ENCODE assay signal across 1 cellular context in the genomic region with DNA sequence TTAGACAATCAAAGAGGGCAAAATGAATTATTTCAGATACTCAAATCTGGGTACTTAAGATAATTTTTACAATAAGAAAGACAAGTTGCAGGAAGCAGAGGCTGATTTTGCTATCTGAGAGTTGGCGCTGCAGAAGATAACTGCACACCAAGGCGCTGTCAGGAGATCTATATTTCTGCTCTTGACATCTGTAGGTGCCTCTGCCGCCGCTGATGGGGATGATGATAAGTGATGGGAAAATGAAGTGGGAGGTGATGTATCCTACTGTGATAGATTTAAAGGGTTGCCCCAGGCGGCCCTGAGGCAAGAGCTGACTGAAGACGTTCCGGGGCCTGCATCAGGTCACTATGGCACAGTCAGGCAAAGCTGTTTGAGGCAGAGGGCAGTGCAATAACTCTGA.
TF ChIP-seq lines count a peak whose summit lies in the region.

No MANE protein-coding gene starts in this region.

TF ChIP-seq in SK-N-SH treated with all-trans-retinoic acid at 6 μM for 48 hours, 23 proteins besides CTCF, POLR2A, EP300 and RAD21 (continued from another document):
- TF ChIP-seq CSDC2 (CRISPR knock-in tag; IDR thresholded peaks at IDR 0.05) = no peak
- TF ChIP-seq RARB (CRISPR knock-in tag; IDR thresholded peaks at IDR 0.05) = no peak
- TF ChIP-seq GLIS3 (CRISPR knock-in tag; IDR thresholded peaks at IDR 0.05) = no peak
- no peak for TF ChIP-seq BACH2 (CRISPR knock-in tag; IDR thresholded peaks at IDR 0.05; ENCODE audit: borderline replicate concordance)
- no peak for TF ChIP-seq TOX (CRISPR knock-in tag; IDR thresholded peaks at IDR 0.05; ENCODE audit: borderline replicate concordance)
